In the genomic region with DNA sequence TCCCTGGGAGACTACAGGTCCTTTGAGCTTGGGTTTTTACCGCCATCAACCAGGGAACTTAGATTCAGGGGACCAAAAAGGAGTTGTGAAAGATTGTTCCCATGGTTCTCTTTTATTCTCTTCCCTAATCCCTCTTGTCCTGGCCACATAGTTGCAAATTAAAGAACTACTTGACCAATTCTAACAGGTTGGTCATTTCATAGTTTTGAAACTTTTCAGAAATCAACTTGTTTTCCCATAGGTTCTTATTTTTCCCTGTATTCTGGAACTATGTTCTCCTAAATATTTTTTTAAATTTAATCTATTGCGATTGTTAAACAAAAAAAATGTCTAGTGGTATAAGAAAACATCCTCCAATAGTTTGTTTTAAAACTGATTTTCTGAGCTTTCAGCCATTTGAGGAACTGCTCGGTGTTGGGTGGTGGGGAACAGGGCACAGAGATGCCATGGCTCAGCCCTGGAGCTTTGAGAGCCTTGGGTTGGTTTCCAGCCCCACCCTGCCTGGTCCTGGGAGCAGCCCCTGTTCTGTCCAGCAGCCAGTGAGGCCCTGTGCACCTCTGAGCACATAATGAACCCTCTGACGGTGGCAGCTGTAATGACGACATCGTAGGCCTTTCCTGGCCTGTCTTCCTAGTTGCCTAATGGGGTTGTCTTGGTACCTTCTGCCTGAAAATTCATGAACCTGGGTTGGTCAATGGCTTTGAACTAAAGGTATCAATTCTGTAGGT, we compare ENCODE assay signal across 1 cellular context.
A peak's percentile ranks its signal among the peaks of the same experiment; 100 is the strongest.
TF ChIP-seq lines count a peak whose summit lies in the region.

No MANE protein-coding gene starts in this region.

TF ChIP-seq in GM12878, 131 proteins besides CTCF, POLR2A, EP300 and RAD21:
- TF ChIP-seq EED (IDR thresholded peaks at IDR 0.05; ENCODE audit: low read depth) (no peak), TBL1XR1 (IDR thresholded peaks at IDR 0.05; ENCODE audit: low read depth, low read length) (no peak), ATF7 (IDR thresholded peaks at IDR 0.05; ENCODE audit: low read depth) (peak; percentile 73), CREB1 (IDR thresholded peaks at IDR 0.05; ENCODE audit: low read depth) (peak; percentile 63; the same call in 1 of the 2 replicates), MTA3 (IDR thresholded peaks at IDR 0.05; ENCODE audit: borderline replicate concordance, low read length) (peak; percentile 2; the same call in 1 of the 2 replicates), CHD1 (IDR thresholded peaks at IDR 0.05; ENCODE audit: low read depth, low read length) (0 out of 2 replicates have a peak, but pooled peaks have one; percentile 23), SPI1 (IDR thresholded peaks at IDR 0.05; ENCODE audit: borderline replicate concordance, insufficient read depth, low read depth, low read length) (peak; percentile 63; the same call in 1 of the 2 replicates), BACH1 (IDR thresholded peaks at IDR 0.05; ENCODE audit: borderline replicate concordance) (0 out of 2 replicates have a peak, but pooled peaks have one; percentile 40), GATAD2B (conservative IDR thresholded peaks at IDR 0.05; ENCODE audit: low read depth) (0 out of 2 replicates have a peak, but pooled peaks have one; percentile 47), SMC3 (IDR thresholded peaks at IDR 0.05; ENCODE audit: borderline replicate concordance, low read length) (no peak)
- TF ChIP-seq, protein P1, sequence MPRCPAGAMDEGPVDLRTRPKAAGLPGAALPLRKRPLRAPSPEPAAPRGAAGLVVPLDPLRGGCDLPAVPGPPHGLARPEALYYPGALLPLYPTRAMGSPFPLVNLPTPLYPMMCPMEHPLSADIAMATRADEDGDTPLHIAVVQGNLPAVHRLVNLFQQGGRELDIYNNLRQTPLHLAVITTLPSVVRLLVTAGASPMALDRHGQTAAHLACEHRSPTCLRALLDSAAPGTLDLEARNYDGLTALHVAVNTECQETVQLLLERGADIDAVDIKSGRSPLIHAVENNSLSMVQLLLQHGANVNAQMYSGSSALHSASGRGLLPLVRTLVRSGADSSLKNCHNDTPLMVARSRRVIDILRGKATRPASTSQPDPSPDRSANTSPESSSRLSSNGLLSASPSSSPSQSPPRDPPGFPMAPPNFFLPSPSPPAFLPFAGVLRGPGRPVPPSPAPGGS (IDR thresholded peaks at IDR 0.05; ENCODE audit: borderline replicate concordance, insufficient read depth, low read depth, low read length, poor library complexity, severe bottlenecking), result no peak
- TF ChIP-seq, protein P2, sequence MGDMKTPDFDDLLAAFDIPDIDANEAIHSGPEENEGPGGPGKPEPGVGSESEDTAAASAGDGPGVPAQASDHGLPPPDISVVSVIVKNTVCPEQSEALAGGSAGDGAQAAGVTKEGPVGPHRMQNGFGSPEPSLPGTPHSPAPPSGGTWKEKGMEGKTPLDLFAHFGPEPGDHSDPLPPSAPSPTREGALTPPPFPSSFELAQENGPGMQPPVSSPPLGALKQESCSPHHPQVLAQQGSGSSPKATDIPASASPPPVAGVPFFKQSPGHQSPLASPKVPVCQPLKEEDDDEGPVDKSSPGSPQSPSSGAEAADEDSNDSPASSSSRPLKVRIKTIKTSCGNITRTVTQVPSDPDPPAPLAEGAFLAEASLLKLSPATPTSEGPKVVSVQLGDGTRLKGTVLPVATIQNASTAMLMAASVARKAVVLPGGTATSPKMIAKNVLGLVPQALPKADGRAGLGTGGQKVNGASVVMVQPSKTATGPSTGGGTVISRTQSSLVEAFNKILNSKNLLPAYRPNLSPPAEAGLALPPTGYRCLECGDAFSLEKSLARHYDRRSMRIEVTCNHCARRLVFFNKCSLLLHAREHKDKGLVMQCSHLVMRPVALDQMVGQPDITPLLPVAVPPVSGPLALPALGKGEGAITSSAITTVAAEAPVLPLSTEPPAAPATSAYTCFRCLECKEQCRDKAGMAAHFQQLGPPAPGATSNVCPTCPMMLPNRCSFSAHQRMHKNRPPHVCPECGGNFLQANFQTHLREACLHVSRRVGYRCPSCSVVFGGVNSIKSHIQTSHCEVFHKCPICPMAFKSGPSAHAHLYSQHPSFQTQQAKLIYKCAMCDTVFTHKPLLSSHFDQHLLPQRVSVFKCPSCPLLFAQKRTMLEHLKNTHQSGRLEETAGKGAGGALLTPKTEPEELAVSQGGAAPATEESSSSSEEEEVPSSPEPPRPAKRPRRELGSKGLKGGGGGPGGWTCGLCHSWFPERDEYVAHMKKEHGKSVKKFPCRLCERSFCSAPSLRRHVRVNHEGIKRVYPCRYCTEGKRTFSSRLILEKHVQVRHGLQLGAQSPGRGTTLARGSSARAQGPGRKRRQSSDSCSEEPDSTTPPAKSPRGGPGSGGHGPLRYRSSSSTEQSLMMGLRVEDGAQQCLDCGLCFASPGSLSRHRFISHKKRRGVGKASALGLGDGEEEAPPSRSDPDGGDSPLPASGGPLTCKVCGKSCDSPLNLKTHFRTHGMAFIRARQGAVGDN (IDR thresholded peaks at IDR 0.05), result no peak; the same call in 1 of the 2 replicates
TF ChIP-seq in GM12878: peak in this region for 7.
